In genomic region chr14:65096323-65097089, GRCh38 we compare ENCODE assay signal across 8 cellular contexts. TPM values are rescaled to one million over a fixed set of nuclear protein-coding genes. Genes with fewer than 3 reads are reported as not detected.
A peak's percentile ranks its signal among the peaks of the same experiment; 100 is the strongest.
DNase-seq lines count a peak whose midpoint lies in the region; ATAC-seq, FAIRE-seq and TF ChIP-seq lines count a peak whose summit lies in the region.

No MANE protein-coding gene starts in this region.

- H3K36me3 ChIP-seq in BE2C (peaks cover 31% of the 10 kb centered on the region), Peyer's patch (peaks cover 0 to 38% (median under 1%) of the 10 kb centered on the region in 3 donors), osteoblast (ENCODE audit: insufficient read depth, low read length) (peaks cover 46% of the 10 kb centered on the region)

- H3K4me3 ChIP-seq in BE2C (ENCODE audit: low read depth, low read length) = no peak overlapping the region
- no peak overlapping the region for H3K4me3 ChIP-seq in Peyer's patch
- no peak overlapping the region for H3K4me3 ChIP-seq in epithelial cell of esophagus (ENCODE audit: low read length)
- H3K4me3 ChIP-seq in osteoblast (ENCODE audit: insufficient read depth, low read length) = peak overlapping the region; percentile 11

- H3K27me3 ChIP-seq in BE2C = no peaks in the 10 kb centered on the region
- no peaks in the 10 kb centered on the region for H3K27me3 ChIP-seq in Peyer's patch
- no peaks in the 10 kb centered on the region for H3K27me3 ChIP-seq in osteoblast (ENCODE audit: insufficient read depth, low read length)

- H3K4me2 ChIP-seq in osteoblast (ENCODE audit: insufficient read depth, low read length) = peak overlapping the region; percentile 37

- peaks cover 85% of the 10 kb centered on the region for H3K79me2 ChIP-seq in osteoblast (ENCODE audit: insufficient read depth, low read length)

- H3K27ac ChIP-seq in Peyer's patch (peak overlapping the region in 3 of 4 donors; percentile 3 to 55 (median 11)), osteoblast (ENCODE audit: low read depth, low read length) (peak overlapping the region; percentile 66)

- no peak for TF ChIP-seq CTCF in BE2C (IDR thresholded peaks at IDR 0.05; ENCODE audit: low read depth, low read length)
- TF ChIP-seq CTCF in Peyer's patch (IDR thresholded peaks at IDR 0.05) = no peak
- TF ChIP-seq CTCF in epithelial cell of esophagus (IDR thresholded peaks at IDR 0.05; ENCODE audit: insufficient read depth, low read depth, low read length, missing control alignments) = no peak
- TF ChIP-seq CTCF in osteoblast (IDR thresholded peaks at IDR 0.05; ENCODE audit: extremely low read depth, low read depth, low read length) = no peak

- H3K4me1 ChIP-seq in BE2C (peaks cover 21% of the 10 kb centered on the region), Peyer's patch (peaks cover 0 to 75% (median 7%) of the 10 kb centered on the region in 4 donors), osteoblast (ENCODE audit: insufficient read depth, low read length) (peaks cover 47% of the 10 kb centered on the region)

- FAIRE-seq in urothelium cell line (lab: Jason Lieb, UNC) = no peak

- H3K9me3 ChIP-seq in BE2C (no peaks in the 10 kb centered on the region), Peyer's patch (no peaks in the 10 kb centered on the region), osteoblast (ENCODE audit: low read depth, low read length) (no peaks in the 10 kb centered on the region)

- no peak for TF ChIP-seq POLR2A in Peyer's patch (IDR thresholded peaks at IDR 0.05)

- ATAC-seq in HG02759 (IDR thresholded peaks at IDR 0.05; ENCODE audit: unreplicated experiment) = no peak

- DNase-seq in BE2C (peak; percentile 68), Peyer's patch (no peak), epithelial cell of esophagus (ENCODE audit: low read depth) (peak; percentile 20), osteoblast (ENCODE audit: insufficient read length, low spot score, missing footprints) (no peak), urothelium cell line (ENCODE audit: low spot score) (no peak), hypothalamus (lab: John Stamatoyannopoulos, UW) (no peak), A172 (ENCODE audit: low spot score) (no peak)

- H4K20me1 ChIP-seq in osteoblast (ENCODE audit: insufficient read depth, low read length) = peaks cover 26% of the 10 kb centered on the region

- H2AFZ ChIP-seq in osteoblast (ENCODE audit: low read length) = no peak overlapping the region

RNA-seq across cellular contexts. Expression of gene MAX, which starts 5.8 kb away (rescaled TPM):
- polyA plus RNA-seq in BE2C (2012; ENCODE audit: insufficient read depth, insufficient read length, low read depth) = 107 TPM
- total RNA-seq in Peyer's patch = 10 to 100 TPM; 52.8 to 86.8 (median 74.2) TPM
- 66.6 and 72.8 TPM in 2 replicates for total RNA-seq in osteoblast
- 25.3 and 27.3 TPM in 2 replicates for total RNA-seq in A172 (2014; rRNA removed; shearing (Covaris generic))

Comparison
In these comparisons a context has a peak if more than half of its experiments do, and no peak if none do; other contexts are left out.
1. DNase-seq: peak in BE2C (single experiment) and epithelial cell of esophagus (single experiment); none in Peyer's patch (0 of 3), osteoblast (single experiment), urothelium cell line (single experiment), hypothalamus (0 of 51) and A172 (single experiment).